1 cellular context compared by ENCODE assay signal in the genomic region with DNA sequence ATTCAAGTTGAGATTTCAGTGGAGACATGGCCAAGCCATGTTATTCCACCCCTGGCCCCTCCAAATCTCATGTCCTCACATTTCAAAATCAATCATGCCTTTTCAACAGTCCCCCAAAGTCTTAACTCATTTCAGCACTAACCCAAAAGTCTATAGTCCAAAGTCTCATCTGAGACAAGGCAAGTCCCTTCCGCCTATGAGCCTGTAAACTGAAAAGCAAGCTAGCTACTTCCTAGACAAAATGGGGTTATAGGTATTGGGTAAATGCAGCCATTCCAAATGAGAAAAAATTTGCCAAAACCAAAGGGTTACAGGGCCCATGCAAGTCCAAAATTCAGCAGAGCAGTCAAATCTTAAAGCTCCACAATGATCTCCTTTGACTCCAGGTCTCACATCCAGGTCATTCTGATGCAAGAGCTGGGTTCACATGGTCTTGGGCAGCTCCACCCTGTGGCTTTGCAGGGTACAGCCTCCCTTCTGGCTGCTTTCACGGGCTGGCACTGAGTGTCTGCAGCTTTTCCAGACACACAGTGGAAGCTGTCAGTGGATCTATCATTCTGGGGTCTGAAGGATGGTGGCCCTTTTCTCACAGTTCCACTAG.
TF ChIP-seq lines count a peak whose summit lies in the region.

No MANE protein-coding gene starts in this region.

TF ChIP-seq in H1, 55 proteins besides CTCF, POLR2A, EP300 and RAD21:
- peak; percentile 64 for TF ChIP-seq MAX (IDR thresholded peaks at IDR 0.05)
- peak; percentile 76 for TF ChIP-seq CEBPB (IDR thresholded peaks at IDR 0.05; ENCODE audit: low read depth, low read length)
